11 cellular contexts compared by ENCODE assay signal in the genomic region with DNA sequence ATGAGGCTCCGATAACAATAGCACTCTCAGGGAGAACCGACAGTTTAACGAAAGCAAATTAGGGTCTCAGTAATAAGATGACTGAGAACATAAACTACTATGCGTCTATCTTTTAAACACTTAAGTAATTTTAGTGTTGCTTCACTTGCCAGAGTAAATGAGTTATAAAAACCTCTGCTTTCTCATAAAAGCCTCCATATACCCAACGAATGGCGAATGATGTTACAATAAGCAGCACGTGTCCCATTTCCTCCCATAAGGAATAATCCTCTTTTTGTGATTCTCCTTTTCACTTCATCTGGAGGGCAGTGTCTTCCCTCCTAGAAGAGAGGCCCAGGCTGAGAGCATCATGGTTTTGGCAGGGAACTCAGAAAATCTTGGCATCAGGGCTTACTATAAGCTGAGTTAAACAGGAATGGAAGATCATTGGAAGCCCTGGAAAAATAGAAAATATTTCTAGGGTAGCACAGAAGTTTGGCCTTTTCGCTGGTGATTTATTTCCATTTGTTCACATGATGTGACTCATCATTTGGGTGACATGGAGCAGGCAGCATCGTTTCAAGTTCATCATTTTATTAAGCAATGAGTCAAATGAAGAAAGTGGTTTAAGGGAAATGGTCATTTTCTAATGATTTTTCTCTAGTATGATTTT.
DNase-seq lines count a peak whose midpoint lies in the region; ATAC-seq, FAIRE-seq and TF ChIP-seq lines count a peak whose summit lies in the region.
"Had no signal": no experiment of that assay in that cellular context is flagged by ENCODE, and none has a peak within 500 bp of the region (broad histone marks: within the 10 kb centered on the region; RNA-seq: fewer than 3 reads in every experiment).

No MANE protein-coding gene starts in this region.

- DNase-seq in A172 (ENCODE audit: low spot score): peak; percentile 35
- peak; percentile 20 for DNase-seq in HS-27A (ENCODE audit: low read depth)
- DNase-seq in kidney: no peak
- no peak for DNase-seq in NCI-H774 (lab: John Stamatoyannopoulos, UW)
- DNase-seq in mesendoderm: no peak
- no peak for DNase-seq in effector CD4-positive, alpha-beta T cell
- DNase-seq: NCI-H2171, pancreas had no signal

- H3K9me3 ChIP-seq in kidney (ENCODE audit: control insufficient read depth in 1 of 2, low read length in 2 of 2): no peaks in the 10 kb centered on the region
- H3K9me3 ChIP-seq: pancreas had no signal

- TF ChIP-seq CTCF in brain (conservative IDR thresholded peaks at IDR 0.05): no peak
- TF ChIP-seq CTCF in kidney (IDR thresholded peaks at IDR 0.05; ENCODE audit: borderline replicate concordance, extremely low read depth, insufficient read depth): no peak

- H3K9ac ChIP-seq in kidney (ENCODE audit: low read length in 2 of 2) (no peak overlapping the region), mesendoderm (ENCODE audit: low read length) (no peak overlapping the region)

- H3K27me3 Mint-ChIP-seq in brain: no peaks in the 10 kb centered on the region
- H3K27me3 Mint-ChIP-seq: central memory CD8-positive, alpha-beta T cell had no signal

- no peak overlapping the region for H3K4me2 ChIP-seq in mesendoderm (ENCODE audit: low read length)

- H3K36me3 ChIP-seq in kidney (ENCODE audit: control insufficient read depth in 1 of 2, insufficient read depth in 2 of 2, low read length in 2 of 2) (no peaks in the 10 kb centered on the region), mesendoderm (ENCODE audit: control insufficient read depth, insufficient read depth, low read length) (no peaks in the 10 kb centered on the region)
- H3K36me3 ChIP-seq: pancreas had no signal

- intact Hi-C loops in kidney (cut with DNase I): no loop called here

- H3K36me3 Mint-ChIP-seq in brain: peaks cover 3% of the 10 kb centered on the region

- no peak overlapping the region for H2BK15ac ChIP-seq in mesendoderm (replicated peaks; ENCODE audit: low read depth)

- no peak overlapping the region for H3K4ac ChIP-seq in mesendoderm (ENCODE audit: low read depth, low read length)

- H3K79me2 ChIP-seq in mesendoderm (ENCODE audit: control insufficient read depth, insufficient read depth, low read length): no peaks in the 10 kb centered on the region

- peak overlapping the region in 1 of 5 experiments; percentile 25 for H3K4me3 Mint-ChIP-seq in brain
- H3K4me3 Mint-ChIP-seq: central memory CD8-positive, alpha-beta T cell had no signal

- no peak overlapping the region for H4K8ac ChIP-seq in mesendoderm (ENCODE audit: low read depth, low read length)

- H2BK5ac ChIP-seq in mesendoderm (ENCODE audit: low read length): no peak overlapping the region

- no peaks in the 10 kb centered on the region for H3K79me1 ChIP-seq in mesendoderm (ENCODE audit: low read length)

- no peak for ATAC-seq in GM18868 (IDR thresholded peaks at IDR 0.05; ENCODE audit: unreplicated experiment)
- ATAC-seq: pancreas had no signal

- H4K5ac ChIP-seq in mesendoderm (ENCODE audit: low read length): no peak overlapping the region

- peaks cover 38% of the 10 kb centered on the region for H3K4me1 Mint-ChIP-seq in brain

- no peak overlapping the region for H2BK120ac ChIP-seq in mesendoderm (ENCODE audit: low read depth, low read length)

- peaks cover 0 to 3% (median 0%) of the 10 kb centered on the region in 5 experiments for H3K9me3 Mint-ChIP-seq in brain
- H3K9me3 Mint-ChIP-seq: central memory CD8-positive, alpha-beta T cell had no signal

- no peak overlapping the region for H3K23ac ChIP-seq in mesendoderm (ENCODE audit: low read length)

- no peaks in the 10 kb centered on the region for H3K27me3 ChIP-seq in mesendoderm (ENCODE audit: insufficient read depth, low read length, poor library complexity)
- H3K27me3 ChIP-seq: pancreas had no signal

- no peak overlapping the region for H3K18ac ChIP-seq in mesendoderm (ENCODE audit: low read length)

- peak overlapping the region in 4 of 5 experiments; percentile 46 to 92 (median 78) for H3K27ac Mint-ChIP-seq in brain

- peak; percentile 8 for FAIRE-seq in kidney (lab: Jason Lieb, UNC)
- FAIRE-seq: pancreas had no signal

- H3K4me3 ChIP-seq in kidney (ENCODE audit: low read length in 2 of 2) (no peak overlapping the region), mesendoderm (ENCODE audit: low read length) (no peak overlapping the region)
- H3K4me3 ChIP-seq: pancreas had no signal

- no peak overlapping the region for H3K27ac ChIP-seq in kidney (ENCODE audit: low read depth in 2 of 2, low read length in 2 of 2)
- no peak overlapping the region for H3K27ac ChIP-seq in mesendoderm (ENCODE audit: low read depth, low read length)
- H3K27ac ChIP-seq: pancreas had no signal

- no peak overlapping the region for H3K56ac ChIP-seq in mesendoderm (ENCODE audit: low read length)

- H2AK5ac ChIP-seq in mesendoderm (ENCODE audit: low read length): no peak overlapping the region

- WGBS in mesendoderm (ENCODE audit: extremely low coverage, insufficient coverage, low lambda C conversion rate): no CpG with 5 or more reads among the region's 9 CpGs

- no peaks in the 10 kb centered on the region for H3K4me1 ChIP-seq in kidney (ENCODE audit: control insufficient read depth in 1 of 2, insufficient read depth in 1 of 2, low read depth in 1 of 2, low read length in 2 of 2)
- no peaks in the 10 kb centered on the region for H3K4me1 ChIP-seq in mesendoderm (ENCODE audit: control insufficient read depth, low read depth, low read length)
- H3K4me1 ChIP-seq: pancreas had no signal

Comparison
In these comparisons a context has a peak if more than half of its experiments do, and no peak if none do; other contexts are left out.
1. DNase-seq: peak in A172 (single experiment) and HS-27A (single experiment); none in kidney (single experiment), NCI-H774 (single experiment), mesendoderm (single experiment) and effector CD4-positive, alpha-beta T cell (single experiment).